ENCODE assay signal across 2 cellular contexts in the genomic region with DNA sequence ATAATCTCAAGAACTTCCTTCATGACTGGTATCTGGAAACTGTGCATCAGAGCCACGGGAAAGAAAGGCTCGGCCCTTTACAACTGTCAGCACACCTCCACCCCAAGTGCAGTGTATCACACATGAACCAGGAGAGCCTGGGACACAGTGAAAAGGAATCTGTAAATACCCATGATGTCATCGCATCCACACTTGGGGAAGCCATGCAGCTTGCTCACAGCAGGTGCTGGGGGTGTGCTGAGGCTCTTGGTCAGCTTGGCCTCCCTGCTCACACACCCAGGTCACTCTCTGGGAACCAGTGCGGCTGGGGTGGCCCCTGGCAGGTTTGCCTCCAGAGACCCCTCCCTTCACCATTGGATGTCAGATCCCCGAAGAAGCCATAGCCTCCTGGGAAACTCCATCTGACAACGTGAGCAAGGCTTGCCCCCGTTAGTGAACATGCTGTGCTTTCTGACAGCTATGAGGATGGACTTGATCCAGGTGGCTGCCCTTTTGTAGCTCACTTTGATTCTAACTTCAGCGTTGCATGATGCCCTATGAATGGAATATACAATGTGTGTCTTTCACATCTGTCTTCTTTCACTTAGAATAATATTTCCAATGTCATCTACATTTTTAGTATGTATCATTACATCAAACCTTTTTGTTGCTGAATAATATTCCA. TPM values are rescaled to one million over a fixed set of nuclear protein-coding genes. Genes with fewer than 3 reads are reported as not detected.
"Had no signal": no experiment of that assay in that cellular context is flagged by ENCODE, and none has a peak within 500 bp of the region (broad histone marks: within the 10 kb centered on the region; RNA-seq: fewer than 3 reads in every experiment).

No MANE protein-coding gene starts in this region.

RNA-seq across cellular contexts. Expression of a gene that starts 26.8 kb away (rescaled TPM):
- total RNA-seq: NCI-H460, RPMI7951 had no signal
